10 cellular contexts compared by ENCODE assay signal in the genomic region with DNA sequence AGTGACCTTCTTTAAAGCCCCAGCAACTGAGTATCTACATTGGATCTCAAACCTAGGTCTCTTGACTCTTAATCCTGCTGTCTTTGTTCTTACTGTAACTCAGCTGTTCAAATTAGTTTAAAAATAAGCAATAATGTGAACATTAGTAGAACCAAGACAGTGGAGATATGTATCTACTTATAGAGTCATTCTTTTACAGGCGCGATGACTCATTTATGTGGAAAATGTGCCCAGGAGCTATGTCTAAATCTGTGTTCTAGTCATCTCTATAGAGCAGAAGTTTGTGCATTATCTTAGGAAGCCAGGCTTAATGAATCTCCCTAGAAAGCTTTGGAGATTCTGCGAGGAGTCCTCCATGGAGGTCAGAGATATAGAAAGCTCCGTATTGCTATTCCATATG.
DNase-seq lines count a peak whose midpoint lies in the region; ATAC-seq, FAIRE-seq and TF ChIP-seq lines count a peak whose summit lies in the region.
"Had no signal": no experiment of that assay in that cellular context is flagged by ENCODE, and none has a peak within 500 bp of the region (broad histone marks: within the 10 kb centered on the region; RNA-seq: fewer than 3 reads in every experiment).

No MANE protein-coding gene starts in this region.

- DNase-seq in AG10803 (ENCODE audit: low read depth) = peak; percentile 74
- peak; percentile 28 for DNase-seq in H54 (ENCODE audit: insufficient read length, low spot score)
- no peak for DNase-seq in glutamatergic neuron
- DNase-seq in SIG-M5 (lab: John Stamatoyannopoulos, UW) = no peak
- no peak for DNase-seq in GM19239 (ENCODE audit: insufficient read length, low spot score)
- no peak for DNase-seq in NCI-H187 (lab: John Stamatoyannopoulos, UW)
- DNase-seq: left colon had no signal

- H3K4me3 ChIP-seq in AG10803 (ENCODE audit: low read length) = no peak overlapping the region

- TF ChIP-seq CTCF in AG10803 (conservative IDR thresholded peaks at IDR 0.05; ENCODE audit: low read length) (no peak), glutamatergic neuron (IDR thresholded peaks at IDR 0.05; ENCODE audit: partially characterized antibody, unreplicated experiment) (no peak)

- FAIRE-seq in H54 (lab: Jason Lieb, UNC) = peak; percentile 84
- FAIRE-seq in GM19239 (lab: Jason Lieb, UNC) = no peak

- peak overlapping the region; percentile 46 for H3K4me3 Mint-ChIP-seq in glutamatergic neuron (ENCODE audit: unreplicated experiment)
- H3K4me3 Mint-ChIP-seq: T-helper 1 cell treated with Interleukin-12 subunit alpha and Interleukin-12 subunit beta and Interleukin-4 antibody, amounts not matched to agents 30 μg/mL and 1 μg/mL, for 36 hours had no signal

- peak; percentile 91 for ATAC-seq in SK-N-SH treated with all-trans-retinoic acid at 6 μM for 48 hours
- ATAC-seq in HG02759 (IDR thresholded peaks at IDR 0.05; ENCODE audit: unreplicated experiment) = no peak
- ATAC-seq: left colon had no signal

- H3K27ac Mint-ChIP-seq in glutamatergic neuron (ENCODE audit: unreplicated experiment) = peak overlapping the region; percentile 33
- H3K27ac Mint-ChIP-seq: T-helper 1 cell treated with Interleukin-12 subunit alpha and Interleukin-12 subunit beta and Interleukin-4 antibody, amounts not matched to agents 30 μg/mL and 1 μg/mL, for 36 hours had no signal

- no peaks in the 10 kb centered on the region for H3K36me3 Mint-ChIP-seq in glutamatergic neuron (ENCODE audit: unreplicated experiment)

- no peaks in the 10 kb centered on the region for H3K9me3 Mint-ChIP-seq in glutamatergic neuron (ENCODE audit: unreplicated experiment)

- peaks cover 30% of the 10 kb centered on the region for H3K4me1 Mint-ChIP-seq in glutamatergic neuron (ENCODE audit: low read depth, unreplicated experiment)

- no peak for TF ChIP-seq POLR2A in H54 (IDR thresholded peaks at IDR 0.05; ENCODE audit: low read depth, low read length)

- H3K27me3 Mint-ChIP-seq in glutamatergic neuron (ENCODE audit: unreplicated experiment) = peaks cover 2% of the 10 kb centered on the region

TF ChIP-seq in SK-N-SH treated with all-trans-retinoic acid at 6 μM for 48 hours, 23 proteins besides CTCF, POLR2A, EP300 and RAD21 (continues in another document):
- TF ChIP-seq ZC3H10 (CRISPR knock-in tag; IDR thresholded peaks at IDR 0.05) (no peak), ESRRG (CRISPR knock-in tag; IDR thresholded peaks at IDR 0.05) (no peak), ZNF8 (CRISPR knock-in tag; IDR thresholded peaks at IDR 0.05) (no peak), ZNF565 (CRISPR knock-in tag; conservative IDR thresholded peaks at IDR 0.05; ENCODE audit: low read depth) (no peak), PATZ1 (CRISPR knock-in tag; IDR thresholded peaks at IDR 0.05; ENCODE audit: borderline replicate concordance) (no peak), ISL1 (CRISPR knock-in tag; IDR thresholded peaks at IDR 0.05) (peak; percentile 83), ZFP30 (CRISPR knock-in tag; IDR thresholded peaks at IDR 0.05) (no peak), ARNTL (CRISPR knock-in tag; IDR thresholded peaks at IDR 0.05; ENCODE audit: borderline replicate concordance, low read depth) (no peak), OSR1 (CRISPR knock-in tag; IDR thresholded peaks at IDR 0.05) (no peak), RARB (CRISPR knock-in tag; IDR thresholded peaks at IDR 0.05) (no peak), ZNF70 (CRISPR knock-in tag; IDR thresholded peaks at IDR 0.05) (no peak), CSRNP3 (CRISPR knock-in tag; IDR thresholded peaks at IDR 0.05) (no peak), SNAI2 (CRISPR knock-in tag; IDR thresholded peaks at IDR 0.05) (0 out of 2 replicates have a peak, but pooled peaks have one; percentile 61), CSDC2 (CRISPR knock-in tag; IDR thresholded peaks at IDR 0.05) (no peak), ZFP3 (CRISPR knock-in tag; IDR thresholded peaks at IDR 0.05) (peak; percentile 71; the same call in 1 of the 2 replicates), PPARA (CRISPR knock-in tag; IDR thresholded peaks at IDR 0.05; ENCODE audit: borderline replicate concordance) (no peak), BACH2 (CRISPR knock-in tag; IDR thresholded peaks at IDR 0.05; ENCODE audit: borderline replicate concordance) (no peak), TCF4 (CRISPR knock-in tag; IDR thresholded peaks at IDR 0.05; ENCODE audit: borderline replicate concordance) (no peak; the same call in 1 of the 2 replicates), GLIS3 (CRISPR knock-in tag; IDR thresholded peaks at IDR 0.05) (no peak), TSHZ2 (CRISPR knock-in tag; IDR thresholded peaks at IDR 0.05) (no peak)
- TF ChIP-seq, protein P1, sequence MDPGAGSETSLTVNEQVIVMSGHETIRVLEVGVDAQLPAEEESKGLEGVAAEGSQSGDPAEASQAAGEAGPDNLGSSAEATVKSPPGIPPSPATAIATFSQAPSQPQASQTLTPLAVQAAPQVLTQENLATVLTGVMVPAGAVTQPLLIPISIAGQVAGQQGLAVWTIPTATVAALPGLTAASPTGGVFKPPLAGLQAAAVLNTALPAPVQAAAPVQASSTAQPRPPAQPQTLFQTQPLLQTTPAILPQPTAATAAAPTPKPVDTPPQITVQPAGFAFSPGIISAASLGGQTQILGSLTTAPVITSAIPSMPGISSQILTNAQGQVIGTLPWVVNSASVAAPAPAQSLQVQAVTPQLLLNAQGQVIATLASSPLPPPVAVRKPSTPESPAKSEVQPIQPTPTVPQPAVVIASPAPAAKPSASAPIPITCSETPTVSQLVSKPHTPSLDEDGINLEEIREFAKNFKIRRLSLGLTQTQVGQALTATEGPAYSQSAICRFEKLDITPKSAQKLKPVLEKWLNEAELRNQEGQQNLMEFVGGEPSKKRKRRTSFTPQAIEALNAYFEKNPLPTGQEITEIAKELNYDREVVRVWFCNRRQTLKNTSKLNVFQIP (CRISPR knock-in tag; IDR thresholded peaks at IDR 0.05; ENCODE audit: borderline replicate concordance, low read depth) = no peak

Comparison
In these comparisons a context has a peak if more than half of its experiments do, and no peak if none do; other contexts are left out.
1. DNase-seq: peak in AG10803 (single experiment) and H54 (single experiment); none in glutamatergic neuron (single experiment), SIG-M5 (single experiment), GM19239 (single experiment) and NCI-H187 (0 of 2).